1 cellular context compared by ENCODE assay signal in the genomic region with DNA sequence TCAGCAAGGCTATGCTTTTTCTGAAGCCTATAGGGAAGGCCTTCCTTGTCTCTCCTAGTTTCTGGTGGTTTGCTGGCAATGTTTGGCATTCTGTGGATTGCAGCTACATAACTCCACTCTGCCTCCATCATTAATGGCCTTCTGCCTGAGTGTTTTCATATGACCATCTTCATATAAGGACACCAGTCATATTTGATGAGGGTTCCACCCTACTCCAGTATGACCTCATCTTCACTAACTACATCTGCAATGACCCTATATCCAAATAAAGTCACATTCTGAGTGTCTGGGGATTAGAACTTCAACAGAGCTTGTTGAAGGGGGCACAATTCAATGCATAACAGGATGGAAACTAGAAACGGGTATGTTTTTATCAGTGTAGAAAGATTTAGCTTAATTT.
TF ChIP-seq lines count a peak whose summit lies in the region.

No MANE protein-coding gene starts in this region.

TF ChIP-seq in IMR-90, 13 proteins besides CTCF, POLR2A, EP300 and RAD21:
- TF ChIP-seq FOS (IDR thresholded peaks at IDR 0.05; ENCODE audit: low read depth, low read length) (no peak), RCOR1 (IDR thresholded peaks at IDR 0.05; ENCODE audit: insufficient replicate concordance, low read length) (no peak), BHLHE40 (IDR thresholded peaks at IDR 0.05; ENCODE audit: low read depth, low read length) (no peak), CHD1 (IDR thresholded peaks at IDR 0.05; ENCODE audit: low read depth, low read length) (no peak), RFX5 (IDR thresholded peaks at IDR 0.05; ENCODE audit: low read depth, low read length) (no peak)
- TF ChIP-seq, protein P1, sequence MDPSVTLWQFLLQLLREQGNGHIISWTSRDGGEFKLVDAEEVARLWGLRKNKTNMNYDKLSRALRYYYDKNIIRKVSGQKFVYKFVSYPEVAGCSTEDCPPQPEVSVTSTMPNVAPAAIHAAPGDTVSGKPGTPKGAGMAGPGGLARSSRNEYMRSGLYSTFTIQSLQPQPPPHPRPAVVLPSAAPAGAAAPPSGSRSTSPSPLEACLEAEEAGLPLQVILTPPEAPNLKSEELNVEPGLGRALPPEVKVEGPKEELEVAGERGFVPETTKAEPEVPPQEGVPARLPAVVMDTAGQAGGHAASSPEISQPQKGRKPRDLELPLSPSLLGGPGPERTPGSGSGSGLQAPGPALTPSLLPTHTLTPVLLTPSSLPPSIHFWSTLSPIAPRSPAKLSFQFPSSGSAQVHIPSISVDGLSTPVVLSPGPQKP (IDR thresholded peaks at IDR 0.05; ENCODE audit: borderline replicate concordance, low read depth, low read length), result no peak
TF ChIP-seq in IMR-90: peak in this region for 0.
